ENCODE assay signal across 7 cellular contexts in the genomic region with DNA sequence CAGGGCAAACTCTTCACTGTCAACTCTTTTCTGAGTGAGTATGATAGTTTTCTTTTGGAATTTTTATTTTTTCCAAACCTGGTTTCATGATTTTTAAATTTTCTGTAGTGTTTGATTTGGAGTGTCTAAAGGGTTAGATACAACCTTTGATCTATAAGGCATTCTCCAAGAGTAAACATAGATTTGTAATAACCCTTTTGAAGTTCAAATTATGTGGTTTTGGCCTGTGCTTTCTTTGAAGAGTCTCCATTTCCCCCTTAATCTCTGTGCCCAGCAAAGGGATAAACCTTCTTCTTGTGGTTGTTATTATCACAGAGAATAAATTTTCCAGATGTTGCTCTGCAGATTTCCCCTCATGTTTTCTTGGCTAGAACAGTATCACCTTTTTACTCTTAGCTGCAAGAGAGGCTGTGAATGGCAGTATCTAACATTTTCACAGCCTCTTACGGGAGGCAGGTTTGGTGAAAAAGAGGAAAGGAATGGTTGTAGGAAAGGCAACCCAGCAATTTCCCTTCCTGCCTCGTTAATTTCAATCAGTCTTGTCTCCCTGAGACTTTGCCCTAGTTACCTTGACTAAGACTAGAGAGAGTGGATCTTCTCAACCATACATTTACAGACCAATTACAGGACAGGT.
"Had no signal": no experiment of that assay in that cellular context is flagged by ENCODE, and none has a peak within 500 bp of the region (broad histone marks: within the 10 kb centered on the region; RNA-seq: fewer than 3 reads in every experiment).

No MANE protein-coding gene starts in this region.

- H3K27ac ChIP-seq: GM23248, KMS-11 had no signal

- H3K4me3 ChIP-seq: GM23248 had no signal

- DNase-seq: GM23248, H9, HCEC 1CT, KBM-7 had no signal

- FAIRE-seq: H54, HTR-8/SVneo had no signal

- H3K9ac ChIP-seq: GM23248, KMS-11 had no signal

- H2AFZ ChIP-seq: GM23248 had no signal

- H3K4me2 ChIP-seq: KMS-11 had no signal
